ENCODE assay signal across 13 cellular contexts in the genomic region with DNA sequence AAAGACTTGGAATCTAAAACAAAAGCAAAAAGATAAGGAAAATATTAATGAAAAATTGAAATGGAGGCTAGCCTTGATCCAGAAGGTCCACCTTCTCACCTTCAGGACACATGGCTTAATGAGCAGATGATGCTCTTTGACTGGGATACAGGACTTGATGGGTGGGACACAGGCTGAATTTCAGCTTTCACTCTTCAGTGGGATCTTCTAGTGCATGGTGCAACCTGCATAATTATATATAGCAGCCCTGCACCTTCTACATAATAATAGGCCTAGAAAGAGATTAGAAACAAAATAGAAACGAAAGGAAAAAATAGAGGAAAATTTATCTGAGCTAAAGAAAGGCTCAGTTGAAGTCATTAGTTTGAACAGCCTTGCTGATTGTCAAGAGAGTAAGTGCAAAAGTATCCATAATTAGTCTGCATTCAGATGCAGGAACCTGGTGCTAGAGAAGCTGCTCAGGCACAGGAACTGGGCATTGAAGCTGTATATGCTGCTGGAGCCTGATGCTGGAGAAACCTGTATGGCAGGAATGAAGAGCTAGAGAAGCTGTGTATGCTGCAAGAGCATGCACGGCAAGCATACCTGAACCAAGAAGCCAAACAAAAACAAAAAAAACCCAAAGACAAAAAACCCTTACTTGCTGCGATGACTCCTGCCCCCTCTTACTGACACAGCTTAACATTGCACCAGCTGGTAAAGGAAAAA. TPM values are rescaled to one million over a fixed set of nuclear protein-coding genes. Genes with fewer than 3 reads are reported as not detected.
DNase-seq lines count a peak whose midpoint lies in the region; ATAC-seq and TF ChIP-seq lines count a peak whose summit lies in the region.
"Had no signal": no experiment of that assay in that cellular context is flagged by ENCODE, and none has a peak within 500 bp of the region (broad histone marks: within the 10 kb centered on the region; RNA-seq: fewer than 3 reads in every experiment).

No MANE protein-coding gene starts in this region.

- DNase-seq in cardiac muscle cell (ENCODE audit: low read depth in 1 of 2, low spot score in 1 of 2) (no peak), Right ventricle myocardium inferior (ENCODE audit: missing footprints) (no peak), islet precursor cell (peak; percentile 86), upper lobe of right lung (no peak), osteocyte (ENCODE audit: extremely low spot score, unreplicated experiment) (no peak), medulla oblongata (ENCODE audit: extremely low spot score) (no peak)
- DNase-seq: activated CD4-positive, alpha-beta T cell treated with anti-CD3 and anti-CD28 coated beads for 48 hours; caudate nucleus; Karpas-422; nephron progenitor cell had no signal

- no peaks in the 10 kb centered on the region for H3K27me3 Mint-ChIP-seq in osteocyte (ENCODE audit: unreplicated experiment)

- H3K9me3 Mint-ChIP-seq in osteocyte (ENCODE audit: unreplicated experiment) = no peaks in the 10 kb centered on the region

- peak overlapping the region; percentile 48 for H3K27ac ChIP-seq in cardiac muscle cell
- H3K27ac ChIP-seq in VCaP = peak overlapping the region; percentile 80
- H3K27ac ChIP-seq in upper lobe of right lung = no peak overlapping the region
- H3K27ac ChIP-seq: vagina had no signal

- intact Hi-C loops in Right ventricle myocardium inferior (cut with DNase I) = no loop called here
- intact Hi-C loops in upper lobe of right lung (cut with DNase I) = no loop called here

- H3K36me3 ChIP-seq in cardiac muscle cell = no peaks in the 10 kb centered on the region
- no peaks in the 10 kb centered on the region for H3K36me3 ChIP-seq in upper lobe of right lung
- H3K36me3 ChIP-seq: vagina had no signal

- H3K4me3 Mint-ChIP-seq in osteocyte (ENCODE audit: unreplicated experiment) = no peak overlapping the region
- H3K4me3 Mint-ChIP-seq: nephron progenitor cell had no signal

- peaks cover 3% of the 10 kb centered on the region for H3K36me3 Mint-ChIP-seq in osteocyte (ENCODE audit: unreplicated experiment)

- H3K27me3 ChIP-seq in cardiac muscle cell (no peaks in the 10 kb centered on the region), upper lobe of right lung (no peaks in the 10 kb centered on the region)
- H3K27me3 ChIP-seq: vagina had no signal

- H3K4me1 Mint-ChIP-seq in osteocyte (ENCODE audit: unreplicated experiment) = peaks cover 10% of the 10 kb centered on the region
- H3K4me1 Mint-ChIP-seq: nephron progenitor cell had no signal

- H3K9me3 ChIP-seq in cardiac muscle cell (ENCODE audit: low read depth) (no peaks in the 10 kb centered on the region), upper lobe of right lung (no peaks in the 10 kb centered on the region)
- H3K9me3 ChIP-seq: vagina had no signal

- ATAC-seq in Right ventricle myocardium inferior (no peak), upper lobe of right lung (peak; percentile 75), GM21367 (IDR thresholded peaks at IDR 0.05; ENCODE audit: unreplicated experiment) (no peak)

- H3K4me1 ChIP-seq in cardiac muscle cell (ENCODE audit: low read depth) (peaks cover 5% of the 10 kb centered on the region), upper lobe of right lung (no peaks in the 10 kb centered on the region)

- TF ChIP-seq CTCF in cardiac muscle cell (IDR thresholded peaks at IDR 0.05; ENCODE audit: low read depth, low read length) = no peak
- no peak for TF ChIP-seq CTCF in VCaP (conservative IDR thresholded peaks at IDR 0.05)
- TF ChIP-seq CTCF in upper lobe of right lung (IDR thresholded peaks at IDR 0.05) = no peak
- TF ChIP-seq CTCF in osteocyte (IDR thresholded peaks at IDR 0.05) = no peak

- H3K4me3 ChIP-seq in cardiac muscle cell (no peak overlapping the region), upper lobe of right lung (no peak overlapping the region)
- H3K4me3 ChIP-seq: vagina had no signal

- no peak overlapping the region for H3K27ac Mint-ChIP-seq in osteocyte (ENCODE audit: unreplicated experiment)
- H3K27ac Mint-ChIP-seq: nephron progenitor cell had no signal

RNA-seq across cellular contexts. Expression of a gene that starts 19.4 kb away (rescaled TPM):
- 15.5 and 26.2 TPM in 2 replicates for total RNA-seq in cardiac muscle cell
- 35.5 and 41.4 TPM in 2 replicates for polyA plus RNA-seq in cardiac muscle cell
- total RNA-seq in Right ventricle myocardium inferior = 39.3 TPM
- 66.0 TPM for total RNA-seq in upper lobe of right lung
- total RNA-seq in osteocyte = 41.4 and 44.1 TPM in 2 replicates
